17 cellular contexts compared by ENCODE assay signal in genomic region chr11:12303431-12304149, GRCh38.
"Had no signal": no experiment of that assay in that cellular context is flagged by ENCODE, and none has a peak within 500 bp of the region (broad histone marks: within the 10 kb centered on the region; RNA-seq: fewer than 3 reads in every experiment).

No MANE protein-coding gene starts in this region.

- H3K9ac ChIP-seq: parathyroid adenoma had no signal

- H3K79me2 ChIP-seq: parathyroid adenoma had no signal

- H3K36me3 Mint-ChIP-seq: stimulated activated effector memory CD8-positive, alpha-beta T cell treated with anti-CD3 and anti-CD28 coated beads, Interleukin-12 subunit alpha, Interleukin-12 subunit beta, amount 100 ng/mL, for 72 hours had no signal

- H3K4me1 Mint-ChIP-seq: activated B cell treated with CpG ODN at 0.5 μM for 24 hours; activated CD4-positive, alpha-beta T cell treated with anti-CD3 and anti-CD28 coated beads, Interleukin-2, amount 10 ng/mL, durations not matched to agents 7 days and 5 days; activated naive CD8-positive, alpha-beta T cell treated with anti-CD3 and anti-CD28 coated beads, Interleukin-2, amount 50 U/mL, for 24 hours; endodermal cell; naive thymus-derived CD8-positive, alpha-beta T cell; stimulated activated effector memory CD8-positive, alpha-beta T cell treated with anti-CD3 and anti-CD28 coated beads, Interleukin-12 subunit alpha, Interleukin-12 subunit beta, amount 100 ng/mL, for 72 hours had no signal

- H2AFZ ChIP-seq: parathyroid adenoma had no signal

- H3K36me3 ChIP-seq: neutrophil had no signal

- H3K27ac Mint-ChIP-seq: activated B cell treated with CpG ODN at 0.5 μM for 24 hours; activated CD4-positive, alpha-beta T cell treated with anti-CD3 and anti-CD28 coated beads, Interleukin-2, amount 10 ng/mL, durations not matched to agents 7 days and 5 days; activated naive CD4-positive, alpha-beta T cell treated with anti-CD3 and anti-CD28 coated beads for 36 hours; activated naive CD8-positive, alpha-beta T cell treated with anti-CD3 and anti-CD28 coated beads, Interleukin-2, amount 50 U/mL, for 24 hours; activated T-helper 2 cell treated with anti-CD3 and anti-CD28 coated beads, Interferon-gamma antibody, Interleukin-2, Interleukin-4, amounts not matched to agents 10 μg/mL and 5 μg/mL and 100 μg/mL, durations not matched to agents 14 hours and 24 hours and 36 hours; endodermal cell; naive thymus-derived CD8-positive, alpha-beta T cell; stimulated activated effector memory CD8-positive, alpha-beta T cell treated with anti-CD3 and anti-CD28 coated beads, Interleukin-12 subunit alpha, Interleukin-12 subunit beta, amount 100 ng/mL, for 72 hours had no signal

- FAIRE-seq: astrocyte, TTC549 had no signal

- H3K27me3 Mint-ChIP-seq: activated B cell treated with CpG ODN at 0.5 μM for 24 hours; activated naive CD8-positive, alpha-beta T cell treated with anti-CD3 and anti-CD28 coated beads, Interleukin-2, amount 50 U/mL, for 24 hours; naive thymus-derived CD8-positive, alpha-beta T cell had no signal

- DNase-seq: activated B cell treated with CpG ODN at 0.5 μM for 24 hours; activated CD4-positive, alpha-beta T cell treated with anti-CD3 and anti-CD28 coated beads, Interleukin-2, amount 10 ng/mL, durations not matched to agents 7 days and 5 days; activated naive CD4-positive, alpha-beta T cell treated with anti-CD3 and anti-CD28 coated beads for 36 hours; activated naive CD8-positive, alpha-beta T cell treated with anti-CD3 and anti-CD28 coated beads, Interleukin-2, amount 50 U/mL, for 24 hours; endodermal cell; glutamatergic neuron; hypothalamus; left ventricle myocardium superior; mesenchymal stem cell; naive thymus-derived CD8-positive, alpha-beta T cell; T-helper 2 cell had no signal

- H3K4me1 ChIP-seq: parathyroid adenoma had no signal

- H3K4me3 Mint-ChIP-seq: activated B cell treated with CpG ODN at 0.5 μM for 24 hours; activated CD4-positive, alpha-beta T cell treated with anti-CD3 and anti-CD28 coated beads, Interleukin-2, amount 10 ng/mL, durations not matched to agents 7 days and 5 days; activated naive CD4-positive, alpha-beta T cell treated with anti-CD3 and anti-CD28 coated beads for 36 hours; activated naive CD8-positive, alpha-beta T cell treated with anti-CD3 and anti-CD28 coated beads, Interleukin-2, amount 50 U/mL, for 24 hours; endodermal cell; naive thymus-derived CD8-positive, alpha-beta T cell; stimulated activated effector memory CD8-positive, alpha-beta T cell treated with anti-CD3 and anti-CD28 coated beads, Interleukin-12 subunit alpha, Interleukin-12 subunit beta, amount 100 ng/mL, for 72 hours had no signal

- H3K27ac ChIP-seq: neutrophil, parathyroid adenoma had no signal
